In the genomic region with DNA sequence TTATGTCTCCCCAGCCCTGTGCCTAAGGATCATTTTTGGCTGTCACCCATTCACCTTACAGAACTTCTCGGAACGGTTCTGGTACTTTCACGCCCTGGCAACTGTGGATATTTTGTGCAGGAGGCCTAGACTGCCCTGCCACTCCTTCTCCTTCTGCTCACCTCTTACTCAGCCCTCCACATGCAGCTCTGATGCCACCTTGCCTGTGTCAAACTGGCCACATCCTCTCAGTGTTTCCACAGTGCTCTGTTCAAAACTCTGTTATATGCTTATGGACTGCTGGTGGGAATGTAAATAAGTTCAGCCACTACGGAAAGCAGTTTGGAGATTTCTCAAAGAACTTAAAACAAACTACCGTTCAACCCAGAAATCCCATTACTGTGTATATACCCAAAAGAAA, we compare ENCODE assay signal across 23 cellular contexts.
"Had no signal": no experiment of that assay in that cellular context is flagged by ENCODE, and none has a peak within 500 bp of the region (broad histone marks: within the 10 kb centered on the region; RNA-seq: fewer than 3 reads in every experiment).

No MANE protein-coding gene starts in this region.

- H3K4me3 Mint-ChIP-seq: effector memory CD8-positive, alpha-beta T cell; immature natural killer cell; natural killer cell; type B pancreatic cell had no signal

- H3K36me3 Mint-ChIP-seq: immature natural killer cell, natural killer cell had no signal

- H3K4me3 ChIP-seq: colonic mucosa, dorsolateral prefrontal cortex, hepatocyte, left lung, lung, pancreas, psoas muscle, right atrium auricular region, thoracic aorta, vagina had no signal

- ATAC-seq: activated naive CD4-positive, alpha-beta T cell treated with anti-CD3 and anti-CD28 coated beads, Interleukin-2, amount 50 U/mL, for 72 hours; effector memory CD8-positive, alpha-beta T cell; esophagus mucosa; left lung; pancreas; psoas muscle had no signal

- H3K27ac ChIP-seq: colonic mucosa, dorsolateral prefrontal cortex, hepatocyte, left lung, neutrophil, pancreas, psoas muscle, right atrium auricular region, thoracic aorta, vagina had no signal

- H3K27me3 Mint-ChIP-seq: effector memory CD8-positive, alpha-beta T cell; type B pancreatic cell had no signal

- H3K4me2 ChIP-seq: hepatocyte had no signal

- H3K9me3 Mint-ChIP-seq: activated naive CD4-positive, alpha-beta T cell treated with anti-CD3 and anti-CD28 coated beads, Interleukin-2, amount 50 U/mL, for 72 hours; effector memory CD8-positive, alpha-beta T cell; immature natural killer cell; natural killer cell; type B pancreatic cell had no signal

- H3K79me2 ChIP-seq: hepatocyte had no signal

- H3K27me3 ChIP-seq: colonic mucosa, dorsolateral prefrontal cortex, hepatocyte, left lung, neutrophil, pancreas, right atrium auricular region, vagina had no signal

- H3K36me3 ChIP-seq: colonic mucosa, left lung, neutrophil, pancreas, right atrium auricular region, thoracic aorta, vagina had no signal

- DNase-seq: activated CD8-positive, alpha-beta memory T cell treated with anti-CD3 and anti-CD28 coated beads for 24 hours; activated gamma-delta T cell; amygdala; colonic mucosa; dorsolateral prefrontal cortex; effector memory CD8-positive, alpha-beta T cell; foreskin melanocyte; immature natural killer cell; left lung; natural killer cell; pancreas; psoas muscle; stimulated activated CD4-positive, alpha-beta T cell treated with anti-CD3 and anti-CD28 coated beads, Interleukin-1b, Interleukin-23, amount 100 ng/mL, for 48 hours; SW 1271 had no signal

- H3K4me1 ChIP-seq: colonic mucosa, left lung, pancreas, psoas muscle, right atrium auricular region, vagina had no signal

- H3K9me3 ChIP-seq: colonic mucosa, left lung, neutrophil, pancreas, psoas muscle, right atrium auricular region, thoracic aorta, vagina had no signal

- H3K27ac Mint-ChIP-seq: activated naive CD4-positive, alpha-beta T cell treated with anti-CD3 and anti-CD28 coated beads, Interleukin-2, amount 50 U/mL, for 72 hours; effector memory CD8-positive, alpha-beta T cell; natural killer cell; type B pancreatic cell had no signal
